In the genomic region with DNA sequence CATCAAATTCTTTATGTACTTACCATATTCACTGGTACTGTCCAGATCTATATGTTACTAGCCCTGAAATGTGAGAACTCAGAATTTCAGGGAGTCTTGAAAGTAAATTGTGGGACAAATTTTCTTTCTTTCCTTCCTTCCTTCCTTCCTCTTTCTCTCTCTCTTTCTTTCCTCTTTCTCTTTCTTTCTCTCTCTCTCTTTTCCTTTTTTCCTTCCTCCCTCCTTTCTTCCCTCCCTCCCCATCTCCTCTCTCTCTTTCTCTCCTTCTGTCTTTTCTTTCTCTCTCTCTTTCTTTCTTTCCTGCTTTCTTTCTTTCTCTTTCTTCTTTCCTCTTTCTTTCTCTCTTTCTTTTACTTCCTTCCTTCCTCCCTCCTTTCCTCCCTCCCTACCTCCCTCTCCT, we compare ENCODE assay signal across 36 cellular contexts.
"Had no signal": no experiment of that assay in that cellular context is flagged by ENCODE, and none has a peak within 500 bp of the region (broad histone marks: within the 10 kb centered on the region; RNA-seq: fewer than 3 reads in every experiment).

No MANE protein-coding gene starts in this region.

- H3K27me3 ChIP-seq: adrenal gland, body of pancreas, brain microvascular endothelial cell, breast epithelium had no signal

- H3K36me3 Mint-ChIP-seq: activated CD4-positive, alpha-beta memory T cell treated with anti-CD3 and anti-CD28 coated beads for 36 hours; activated naive CD4-positive, alpha-beta T cell treated with anti-CD3 and anti-CD28 coated beads, Interleukin-2, amount 50 U/mL, for 72 hours; activated naive CD8-positive, alpha-beta T cell treated with anti-CD3 and anti-CD28 coated beads for 36 hours had no signal

- DNase-seq: activated CD4-positive, alpha-beta memory T cell treated with anti-CD3 and anti-CD28 coated beads for 36 hours; activated CD4-positive, alpha-beta T cell treated with anti-CD3 and anti-CD28 coated beads for 1 hour; activated CD4-positive, alpha-beta T cell treated with anti-CD3 and anti-CD28 coated beads for 4 hours; activated CD4-positive, alpha-beta T cell treated with anti-CD3 and anti-CD28 coated beads, Interleukin-2, amount 10 ng/mL, durations not matched to agents 24 days and 14 days; activated CD4-positive, alpha-beta T cell treated with anti-CD3 and anti-CD28 coated beads, Interleukin-2, amount 50 U/mL, for 1 hour; activated CD4-positive, alpha-beta T cell treated with anti-CD3 and anti-CD28 coated beads, Interleukin-2, amount 50 U/mL, for 4 hours; activated CD4-positive, CD25-positive, alpha-beta regulatory T cell; activated CD8-positive, alpha-beta memory T cell treated with anti-CD3 and anti-CD28 coated beads, Interleukin-2, amount 50 U/mL, for 4 hours; activated CD8-positive, alpha-beta T cell treated with anti-CD3 and anti-CD28 coated beads for 36 hours; activated effector memory CD4-positive, alpha-beta T cell treated with anti-CD3 and anti-CD28 coated beads, Interleukin-2, amount 50 U/mL, for 16 hours; activated gamma-delta T cell treated with Interleukin-2 at 50 U/mL for 16 hours; activated naive CD4-positive, alpha-beta T cell; activated naive CD4-positive, alpha-beta T cell treated with anti-CD3 and anti-CD28 coated beads for 36 hours; activated naive CD4-positive, alpha-beta T cell treated with anti-CD3 and anti-CD28 coated beads, Interleukin-2, amount 50 U/mL, for 16 hours; activated naive CD8-positive, alpha-beta T cell treated with anti-CD3 and anti-CD28 coated beads for 36 hours; activated T-cell treated with anti-CD3 and anti-CD28 coated beads for 4 hours; activated T-cell treated with anti-CD3 and anti-CD28 coated beads, Interleukin-2, amount 50 U/mL, for 1 hour; activated T-cell treated with anti-CD3 and anti-CD28 coated beads, Interleukin-2, amount 50 U/mL, for 4 hours; activated T-cell treated with anti-CD3 and anti-CD28 coated beads, Interleukin-2, amount 50 U/mL, for 72 hours; adrenal gland; amniotic stem cell; aorta; body of pancreas; brain microvascular endothelial cell; central memory CD4-positive, alpha-beta T cell; T-helper 1 cell; T-helper 2 cell; T-helper 9 cell had no signal

- ATAC-seq: activated CD4-positive, CD25-positive, alpha-beta regulatory T cell treated with anti-CD3 and anti-CD28 coated beads, Interleukin-2, amount 50 U/mL, for 24 hours; activated CD8-positive, alpha-beta T cell treated with anti-CD3 and anti-CD28 coated beads for 36 hours; activated naive CD4-positive, alpha-beta T cell treated with anti-CD3 and anti-CD28 coated beads, Interleukin-2, amount 50 U/mL, for 72 hours; activated T-cell treated with anti-CD3 and anti-CD28 coated beads, Interleukin-2, amount 50 U/mL, for 4 hours; activated T-cell treated with anti-CD3 and anti-CD28 coated beads, Interleukin-2, amount 50 U/mL, for 72 hours; activated T-helper 17 cell treated with anti-CD3 and anti-CD28 coated beads, Interleukin-2, amount 50 U/mL, for 72 hours; body of pancreas had no signal

- H3K9me3 Mint-ChIP-seq: activated CD4-positive, alpha-beta memory T cell treated with anti-CD3 and anti-CD28 coated beads for 36 hours; activated CD4-positive, alpha-beta T cell treated with anti-CD3 and anti-CD28 coated beads, Interleukin-2, amount 10 ng/mL, durations not matched to agents 24 days and 14 days; activated CD8-positive, alpha-beta T cell treated with anti-CD3 and anti-CD28 coated beads for 36 hours; activated naive CD4-positive, alpha-beta T cell treated with anti-CD3 and anti-CD28 coated beads for 36 hours; activated naive CD4-positive, alpha-beta T cell treated with anti-CD3 and anti-CD28 coated beads, Interleukin-2, amount 50 U/mL, for 72 hours; activated naive CD8-positive, alpha-beta T cell treated with anti-CD3 and anti-CD28 coated beads for 36 hours; activated T-cell treated with anti-CD3 and anti-CD28 coated beads, Interleukin-2, amount 50 U/mL, for 4 hours; activated T-cell treated with anti-CD3 and anti-CD28 coated beads, Interleukin-2, amount 50 U/mL, for 72 hours; activated T-helper 1 cell treated with anti-CD3 and anti-CD28 coated beads, Interleukin-12 subunit alpha, Interleukin-12 subunit beta, Interleukin-2, Interleukin-4 antibody, amounts not matched to agents 30 ng/mL and 10 ng/mL and 1 ng/mL, durations not matched to agents 14 hours and 24 hours and 36 hours; activated T-helper 17 cell treated with anti-CD3 and anti-CD28 coated beads, Interleukin-2, amount 50 U/mL, for 72 hours; T-helper 1 cell treated with Interleukin-12 subunit alpha and Interleukin-12 subunit beta and Interleukin-4 antibody, amounts not matched to agents 30 μg/mL and 1 μg/mL, for 36 hours; T-helper 2 cell treated with Interferon-gamma antibody and Interleukin-4, amounts not matched to agents 5 μg/mL and 100 μg/mL, for 36 hours had no signal

- H3K9me3 ChIP-seq: adrenal gland, body of pancreas, breast epithelium had no signal

- H3K4me1 Mint-ChIP-seq: activated CD4-positive, alpha-beta T cell treated with anti-CD3 and anti-CD28 coated beads, Interleukin-2, amount 10 ng/mL, durations not matched to agents 24 days and 14 days; activated naive CD8-positive, alpha-beta T cell treated with anti-CD3 and anti-CD28 coated beads for 36 hours; activated T-helper 17 cell treated with anti-CD3 and anti-CD28 coated beads, Interleukin-2, amount 50 U/mL, for 72 hours had no signal

- H3K4me3 ChIP-seq: adrenal gland, body of pancreas, breast epithelium had no signal

- H3K36me3 ChIP-seq: brain microvascular endothelial cell, breast epithelium had no signal

- H3K27ac Mint-ChIP-seq: activated CD4-positive, alpha-beta memory T cell treated with anti-CD3 and anti-CD28 coated beads for 36 hours; activated CD4-positive, alpha-beta T cell treated with anti-CD3 and anti-CD28 coated beads, Interleukin-2, amount 10 ng/mL, durations not matched to agents 24 days and 14 days; activated CD8-positive, alpha-beta T cell treated with anti-CD3 and anti-CD28 coated beads for 36 hours; activated naive CD4-positive, alpha-beta T cell treated with anti-CD3 and anti-CD28 coated beads for 36 hours; activated naive CD4-positive, alpha-beta T cell treated with anti-CD3 and anti-CD28 coated beads, Interleukin-2, amount 50 U/mL, for 72 hours; activated naive CD8-positive, alpha-beta T cell treated with anti-CD3 and anti-CD28 coated beads for 36 hours; activated T-cell treated with anti-CD3 and anti-CD28 coated beads, Interleukin-2, amount 50 U/mL, for 72 hours; activated T-helper 1 cell treated with anti-CD3 and anti-CD28 coated beads, Interleukin-12 subunit alpha, Interleukin-12 subunit beta, Interleukin-2, Interleukin-4 antibody, amounts not matched to agents 30 ng/mL and 10 ng/mL and 1 ng/mL, durations not matched to agents 14 hours and 24 hours and 36 hours; activated T-helper 17 cell treated with anti-CD3 and anti-CD28 coated beads, Interleukin-2, amount 50 U/mL, for 72 hours; T-helper 1 cell treated with Interleukin-12 subunit alpha and Interleukin-12 subunit beta and Interleukin-4 antibody, amounts not matched to agents 30 μg/mL and 1 μg/mL, for 36 hours; T-helper 2 cell treated with Interferon-gamma antibody and Interleukin-4, amounts not matched to agents 5 μg/mL and 100 μg/mL, for 36 hours had no signal

- H3K4me3 Mint-ChIP-seq: activated CD4-positive, alpha-beta memory T cell treated with anti-CD3 and anti-CD28 coated beads for 36 hours; activated CD4-positive, alpha-beta T cell treated with anti-CD3 and anti-CD28 coated beads, Interleukin-2, amount 10 ng/mL, durations not matched to agents 24 days and 14 days; activated CD8-positive, alpha-beta T cell treated with anti-CD3 and anti-CD28 coated beads for 36 hours; activated naive CD4-positive, alpha-beta T cell treated with anti-CD3 and anti-CD28 coated beads for 36 hours; activated naive CD8-positive, alpha-beta T cell treated with anti-CD3 and anti-CD28 coated beads for 36 hours; activated T-cell treated with anti-CD3 and anti-CD28 coated beads, Interleukin-2, amount 50 U/mL, for 4 hours; activated T-cell treated with anti-CD3 and anti-CD28 coated beads, Interleukin-2, amount 50 U/mL, for 72 hours; activated T-helper 1 cell treated with anti-CD3 and anti-CD28 coated beads, Interleukin-12 subunit alpha, Interleukin-12 subunit beta, Interleukin-2, Interleukin-4 antibody, amounts not matched to agents 30 ng/mL and 10 ng/mL and 1 ng/mL, durations not matched to agents 14 hours and 24 hours and 36 hours; activated T-helper 17 cell treated with anti-CD3 and anti-CD28 coated beads, Interleukin-2, amount 50 U/mL, for 72 hours; T-helper 1 cell treated with Interleukin-12 subunit alpha and Interleukin-12 subunit beta and Interleukin-4 antibody, amounts not matched to agents 30 μg/mL and 1 μg/mL, for 36 hours; T-helper 2 cell treated with Interferon-gamma antibody and Interleukin-4, amounts not matched to agents 5 μg/mL and 100 μg/mL, for 36 hours had no signal

- H3K27ac ChIP-seq: adrenal gland, body of pancreas, brain microvascular endothelial cell, breast epithelium, VCaP had no signal

- H3K4me1 ChIP-seq: body of pancreas, breast epithelium had no signal
